In genomic region chr5:110738812-110739651, GRCh38 we compare ENCODE assay signal across 8 cellular contexts. TPM values are rescaled to one million over a fixed set of nuclear protein-coding genes. Genes with fewer than 3 reads are reported as not detected.
DNase-seq lines count a peak whose midpoint lies in the region; ATAC-seq and TF ChIP-seq lines count a peak whose summit lies in the region.

SLC25A46 (plus strand) TSS chr5:110739007; CDS start chr5:110739120, 113 bp downstream.

- no peaks in the 10 kb centered on the region for H3K36me3 Mint-ChIP-seq in GM23338 (ENCODE audit: low read depth)
- no peaks in the 10 kb centered on the region for H3K36me3 Mint-ChIP-seq in nephron (ENCODE audit: low read depth)

- no peaks in the 10 kb centered on the region for H3K9me3 Mint-ChIP-seq in GM23338
- no peaks in the 10 kb centered on the region for H3K9me3 Mint-ChIP-seq in nephron
- H3K9me3 Mint-ChIP-seq in stimulated activated naive CD8-positive, alpha-beta T cell treated with anti-CD3 and anti-CD28 coated beads, Interleukin-15, amount 100 ng/mL, for 72 hours, result no peaks in the 10 kb centered on the region

- H3K4me3 ChIP-seq in GM23338 (peak within 1 kb of the TSS; percentile 97), fibroblast of the aortic adventitia (ENCODE audit: low read depth, low read length) (peak within 1 kb of the TSS; percentile 85)

- H3K4me1 Mint-ChIP-seq in GM23338 (peaks cover 6% of the 10 kb centered on the region), nephron (peaks cover 28% of the 10 kb centered on the region)
- H3K4me1 Mint-ChIP-seq in stimulated activated naive CD8-positive, alpha-beta T cell treated with anti-CD3 and anti-CD28 coated beads, Interleukin-15, amount 100 ng/mL, for 72 hours, result peaks cover 27% of the 10 kb centered on the region

- H3K27ac ChIP-seq in GM23338 (ENCODE audit: low read depth), result peak within 1 kb of the TSS; percentile 35; the same call in 1 of the 2 replicates

- H4K20me1 ChIP-seq in GM23338 (replicated peaks; ENCODE audit: insufficient read depth), result no peaks in the 10 kb centered on the region

- H3F3A ChIP-seq in GM23338 (replicated peaks; ENCODE audit: low read depth), result no peaks in the 10 kb centered on the region

- TF ChIP-seq CTCF in GM23338 (conservative IDR thresholded peaks at IDR 0.05; ENCODE audit: low read depth in 2 of 2) (no peak), fibroblast of the aortic adventitia (IDR thresholded peaks at IDR 0.05; ENCODE audit: insufficient read depth, low read length) (no peak), nephron (IDR thresholded peaks at IDR 0.05; ENCODE audit: unreplicated experiment in 3 of 3) (no peak)

- ATAC-seq in GM23338, result peak; percentile 95
- peak; percentile 95 for ATAC-seq in stimulated activated naive CD8-positive, alpha-beta T cell treated with anti-CD3 and anti-CD28 coated beads, Interleukin-15, amount 100 ng/mL, for 72 hours

- peak within 1 kb of the TSS; percentile 96 for H3K4me3 Mint-ChIP-seq in GM23338
- H3K4me3 Mint-ChIP-seq in nephron, result peak within 1 kb of the TSS; percentile 94 to 99 (median 97)
- peak within 1 kb of the TSS; percentile 90 to 94 for H3K4me3 Mint-ChIP-seq in stimulated activated naive CD8-positive, alpha-beta T cell treated with anti-CD3 and anti-CD28 coated beads, Interleukin-15, amount 100 ng/mL, for 72 hours

- H3K79me2 ChIP-seq in GM23338 (replicated peaks; ENCODE audit: insufficient read depth), result peaks cover 10% of the 10 kb centered on the region; the same call in 1 of the 2 replicates

- DNase-seq in Daoy (ENCODE audit: low read depth) (peak; percentile 93), GM23338 (ENCODE audit: low spot score) (peak; percentile 96), LHCN-M2 (ENCODE audit: low read depth) (peak; percentile 87), fibroblast of the aortic adventitia (ENCODE audit: low read depth) (peak; percentile 86)
- peak; percentile 82 for DNase-seq in activated effector memory CD4-positive, alpha-beta T cell treated with Interleukin-2 at 50 U/mL for 16 hours
- DNase-seq in stimulated activated naive CD8-positive, alpha-beta T cell treated with anti-CD3 and anti-CD28 coated beads, Interleukin-15, amount 100 ng/mL, for 72 hours, result peak; percentile 83 to 89

- H3K4me2 ChIP-seq in GM23338, result peak within 1 kb of the TSS; percentile 90

- H3K27me3 Mint-ChIP-seq in GM23338 (ENCODE audit: insufficient read depth, low read depth, poor library complexity), result peaks cover 2% of the 10 kb centered on the region
- no peaks in the 10 kb centered on the region for H3K27me3 Mint-ChIP-seq in nephron (ENCODE audit: low read depth)
- H3K27me3 Mint-ChIP-seq in stimulated activated naive CD8-positive, alpha-beta T cell treated with anti-CD3 and anti-CD28 coated beads, Interleukin-15, amount 100 ng/mL, for 72 hours, result no peaks in the 10 kb centered on the region

- H3K36me3 ChIP-seq in GM23338 (ENCODE audit: insufficient read depth), result no peaks in the 10 kb centered on the region

- H3K4me1 ChIP-seq in GM23338 (ENCODE audit: insufficient read depth), result peaks cover 12% of the 10 kb centered on the region; the same call in 1 of the 2 replicates

- peak within 1 kb of the TSS; percentile 99 for H2AFZ ChIP-seq in GM23338

- H3K9me2 ChIP-seq in GM23338 (ENCODE audit: insufficient read depth), result no peaks in the 10 kb centered on the region

- peak; percentile 86 for TF ChIP-seq POLR2A in Raji (IDR thresholded peaks at IDR 0.05; ENCODE audit: insufficient read depth, low read depth, low read length)

- no peaks in the 10 kb centered on the region for H3K27me3 ChIP-seq in GM23338 (ENCODE audit: insufficient read depth)

- H3K27ac Mint-ChIP-seq in GM23338, result peak within 1 kb of the TSS; percentile 84
- H3K27ac Mint-ChIP-seq in nephron, result peak within 1 kb of the TSS; percentile 83 to 96 (median 93)
- H3K27ac Mint-ChIP-seq in stimulated activated naive CD8-positive, alpha-beta T cell treated with anti-CD3 and anti-CD28 coated beads, Interleukin-15, amount 100 ng/mL, for 72 hours, result peak within 1 kb of the TSS; percentile 90 to 94

TF ChIP-seq in GM23338, 12 proteins besides CTCF, POLR2A, EP300 and RAD21:
- TF ChIP-seq CREB1 (CRISPR knock-in tag; IDR thresholded peaks at IDR 0.05; ENCODE audit: low read depth) (peak; percentile 83), ETS1 (IDR thresholded peaks at IDR 0.05) (peak; percentile 8), EZH2phosphoT487 (IDR thresholded peaks at IDR 0.05; ENCODE audit: unreplicated experiment) (no peak), JUNB (IDR thresholded peaks at IDR 0.05; ENCODE audit: unreplicated experiment) (no peak), ZNF114 (CRISPR knock-in tag; IDR thresholded peaks at IDR 0.05) (no peak), POLR2AphosphoS5 (IDR thresholded peaks at IDR 0.05; ENCODE audit: low read depth) (peak; percentile 88)
- TF ChIP-seq, protein P1, sequence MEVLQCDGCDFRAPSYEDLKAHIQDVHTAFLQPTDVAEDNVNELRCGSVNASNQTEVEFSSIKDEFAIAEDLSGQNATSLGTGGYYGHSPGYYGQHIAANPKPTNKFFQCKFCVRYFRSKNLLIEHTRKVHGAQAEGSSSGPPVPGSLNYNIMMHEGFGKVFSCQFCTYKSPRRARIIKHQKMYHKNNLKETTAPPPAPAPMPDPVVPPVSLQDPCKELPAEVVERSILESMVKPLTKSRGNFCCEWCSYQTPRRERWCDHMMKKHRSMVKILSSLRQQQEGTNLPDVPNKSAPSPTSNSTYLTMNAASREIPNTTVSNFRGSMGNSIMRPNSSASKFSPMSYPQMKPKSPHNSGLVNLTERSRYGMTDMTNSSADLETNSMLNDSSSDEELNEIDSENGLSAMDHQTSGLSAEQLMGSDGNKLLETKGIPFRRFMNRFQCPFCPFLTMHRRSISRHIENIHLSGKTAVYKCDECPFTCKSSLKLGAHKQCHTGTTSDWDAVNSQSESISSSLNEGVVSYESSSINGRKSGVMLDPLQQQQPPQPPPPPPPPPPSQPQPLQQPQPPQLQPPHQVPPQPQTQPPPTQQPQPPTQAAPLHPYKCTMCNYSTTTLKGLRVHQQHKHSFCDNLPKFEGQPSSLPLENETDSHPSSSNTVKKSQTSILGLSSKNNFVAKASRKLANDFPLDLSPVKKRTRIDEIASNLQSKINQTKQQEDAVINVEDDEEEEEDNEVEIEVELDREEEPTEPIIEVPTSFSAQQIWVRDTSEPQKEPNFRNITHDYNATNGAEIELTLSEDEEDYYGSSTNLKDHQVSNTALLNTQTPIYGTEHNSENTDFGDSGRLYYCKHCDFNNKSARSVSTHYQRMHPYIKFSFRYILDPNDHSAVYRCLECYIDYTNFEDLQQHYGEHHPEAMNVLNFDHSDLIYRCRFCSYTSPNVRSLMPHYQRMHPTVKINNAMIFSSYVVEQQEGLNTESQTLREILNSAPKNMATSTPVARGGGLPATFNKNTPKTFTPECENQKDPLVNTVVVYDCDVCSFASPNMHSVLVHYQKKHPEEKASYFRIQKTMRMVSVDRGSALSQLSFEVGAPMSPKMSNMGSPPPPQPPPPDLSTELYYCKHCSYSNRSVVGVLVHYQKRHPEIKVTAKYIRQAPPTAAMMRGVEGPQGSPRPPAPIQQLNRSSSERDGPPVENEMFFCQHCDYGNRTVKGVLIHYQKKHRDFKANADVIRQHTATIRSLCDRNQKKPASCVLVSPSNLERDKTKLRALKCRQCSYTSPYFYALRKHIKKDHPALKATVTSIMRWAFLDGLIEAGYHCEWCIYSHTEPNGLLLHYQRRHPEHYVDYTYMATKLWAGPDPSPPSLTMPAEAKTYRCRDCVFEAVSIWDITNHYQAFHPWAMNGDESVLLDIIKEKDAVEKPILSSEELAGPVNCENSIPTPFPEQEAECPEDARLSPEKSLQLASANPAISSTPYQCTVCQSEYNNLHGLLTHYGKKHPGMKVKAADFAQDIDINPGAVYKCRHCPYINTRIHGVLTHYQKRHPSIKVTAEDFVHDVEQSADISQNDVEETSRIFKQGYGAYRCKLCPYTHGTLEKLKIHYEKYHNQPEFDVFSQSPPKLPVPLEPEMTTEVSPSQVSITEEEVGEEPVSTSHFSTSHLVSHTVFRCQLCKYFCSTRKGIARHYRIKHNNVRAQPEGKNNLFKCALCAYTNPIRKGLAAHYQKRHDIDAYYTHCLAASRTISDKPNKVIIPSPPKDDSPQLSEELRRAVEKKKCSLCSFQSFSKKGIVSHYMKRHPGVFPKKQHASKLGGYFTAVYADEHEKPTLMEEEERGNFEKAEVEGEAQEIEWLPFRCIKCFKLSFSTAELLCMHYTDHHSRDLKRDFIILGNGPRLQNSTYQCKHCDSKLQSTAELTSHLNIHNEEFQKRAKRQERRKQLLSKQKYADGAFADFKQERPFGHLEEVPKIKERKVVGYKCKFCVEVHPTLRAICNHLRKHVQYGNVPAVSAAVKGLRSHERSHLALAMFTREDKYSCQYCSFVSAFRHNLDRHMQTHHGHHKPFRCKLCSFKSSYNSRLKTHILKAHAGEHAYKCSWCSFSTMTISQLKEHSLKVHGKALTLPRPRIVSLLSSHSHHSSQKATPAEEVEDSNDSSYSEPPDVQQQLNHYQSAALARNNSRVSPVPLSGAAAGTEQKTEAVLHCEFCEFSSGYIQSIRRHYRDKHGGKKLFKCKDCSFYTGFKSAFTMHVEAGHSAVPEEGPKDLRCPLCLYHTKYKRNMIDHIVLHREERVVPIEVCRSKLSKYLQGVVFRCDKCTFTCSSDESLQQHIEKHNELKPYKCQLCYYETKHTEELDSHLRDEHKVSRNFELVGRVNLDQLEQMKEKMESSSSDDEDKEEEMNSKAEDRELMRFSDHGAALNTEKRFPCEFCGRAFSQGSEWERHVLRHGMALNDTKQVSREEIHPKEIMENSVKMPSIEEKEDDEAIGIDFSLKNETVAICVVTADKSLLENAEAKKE (CRISPR knock-in tag; IDR thresholded peaks at IDR 0.05), result no peak
TF ChIP-seq in GM23338: peak in this region for 3.

RNA-seq across cellular contexts. Expression of gene SLC25A46, which starts in this region (rescaled TPM):
- total RNA-seq in Daoy (2014; rRNA removed; shearing (Covaris generic)), result 86.3 and 90.3 TPM in 2 replicates
- total RNA-seq in GM23338 (2014; rRNA removed; shearing (Covaris generic)), result 30.3 and 33.1 TPM in 2 replicates
- 12.5 and 14.1 TPM in 2 replicates for polyA plus RNA-seq in GM23338 (2016; fragmentation: Nextera tagmentation; extraction: Ambion mirVana)
- 75.1 and 75.2 TPM in 2 replicates for total RNA-seq in LHCN-M2 (2014; rRNA removed)
- 18.6 TPM for polyA plus RNA-seq in LHCN-M2 (2012)
- total RNA-seq in fibroblast of the aortic adventitia (ENCODE audit: low replicate concordance), result 77.6 and 102 TPM in 2 replicates

Comparison
In these comparisons a context has a peak if more than half of its experiments do, and no peak if none do; other contexts are left out.
1. Peak in every context shown above with its lines: DNase-seq, ATAC-seq, H3K4me3 ChIP-seq and H3K27ac ChIP-seq.